1 cellular context compared by ENCODE assay signal in the genomic region with DNA sequence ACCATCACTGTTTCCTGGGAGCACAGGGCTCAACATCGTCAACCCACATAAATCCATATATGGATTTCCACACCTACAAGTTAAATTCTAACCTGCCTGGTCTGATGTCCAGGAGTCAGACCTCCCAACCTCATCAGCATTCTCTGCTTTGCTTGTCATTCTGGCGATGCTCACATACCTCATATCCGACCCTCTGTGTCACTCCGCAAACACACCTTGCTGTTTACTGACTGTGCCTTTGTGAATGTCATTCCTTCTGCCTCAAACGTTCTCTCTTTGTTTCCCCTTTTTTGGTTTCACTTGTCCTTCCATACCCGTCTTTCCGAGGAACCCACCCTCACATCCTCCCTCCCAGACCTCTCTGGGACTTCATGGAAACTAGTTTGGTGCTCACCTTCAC.
A peak's percentile ranks its signal among the peaks of the same experiment; 100 is the strongest.
TF ChIP-seq lines count a peak whose summit lies in the region.

No MANE protein-coding gene starts in this region.

TF ChIP-seq in HepG2, 621 proteins besides CTCF, POLR2A, EP300 and RAD21 (continued from another document):
- TF ChIP-seq CREB1 (IDR thresholded peaks at IDR 0.05), result peak; percentile 36; the same call in 1 of the 2 replicates
- no peak; the same call in 1 of the 2 replicates for TF ChIP-seq CREB1 (CRISPR knock-in tag; IDR thresholded peaks at IDR 0.05)
- no peak for TF ChIP-seq ZSCAN29 (CRISPR knock-in tag; conservative IDR thresholded peaks at IDR 0.05)
- no peak for TF ChIP-seq ZNF329 (CRISPR knock-in tag; IDR thresholded peaks at IDR 0.05; ENCODE audit: low read depth)
- 0 out of 2 replicates have a peak, but pooled peaks have one; percentile 10 for TF ChIP-seq CBX5 (CRISPR knock-in tag; IDR thresholded peaks at IDR 0.05; ENCODE audit: borderline replicate concordance)
- no peak for TF ChIP-seq PAWR (CRISPR knock-in tag; IDR thresholded peaks at IDR 0.05; ENCODE audit: borderline replicate concordance)
- no peak for TF ChIP-seq ZNF17 (CRISPR knock-in tag; IDR thresholded peaks at IDR 0.05)
- no peak for TF ChIP-seq ZNF816 (CRISPR knock-in tag; IDR thresholded peaks at IDR 0.05; ENCODE audit: borderline replicate concordance)
- TF ChIP-seq, protein P1, sequence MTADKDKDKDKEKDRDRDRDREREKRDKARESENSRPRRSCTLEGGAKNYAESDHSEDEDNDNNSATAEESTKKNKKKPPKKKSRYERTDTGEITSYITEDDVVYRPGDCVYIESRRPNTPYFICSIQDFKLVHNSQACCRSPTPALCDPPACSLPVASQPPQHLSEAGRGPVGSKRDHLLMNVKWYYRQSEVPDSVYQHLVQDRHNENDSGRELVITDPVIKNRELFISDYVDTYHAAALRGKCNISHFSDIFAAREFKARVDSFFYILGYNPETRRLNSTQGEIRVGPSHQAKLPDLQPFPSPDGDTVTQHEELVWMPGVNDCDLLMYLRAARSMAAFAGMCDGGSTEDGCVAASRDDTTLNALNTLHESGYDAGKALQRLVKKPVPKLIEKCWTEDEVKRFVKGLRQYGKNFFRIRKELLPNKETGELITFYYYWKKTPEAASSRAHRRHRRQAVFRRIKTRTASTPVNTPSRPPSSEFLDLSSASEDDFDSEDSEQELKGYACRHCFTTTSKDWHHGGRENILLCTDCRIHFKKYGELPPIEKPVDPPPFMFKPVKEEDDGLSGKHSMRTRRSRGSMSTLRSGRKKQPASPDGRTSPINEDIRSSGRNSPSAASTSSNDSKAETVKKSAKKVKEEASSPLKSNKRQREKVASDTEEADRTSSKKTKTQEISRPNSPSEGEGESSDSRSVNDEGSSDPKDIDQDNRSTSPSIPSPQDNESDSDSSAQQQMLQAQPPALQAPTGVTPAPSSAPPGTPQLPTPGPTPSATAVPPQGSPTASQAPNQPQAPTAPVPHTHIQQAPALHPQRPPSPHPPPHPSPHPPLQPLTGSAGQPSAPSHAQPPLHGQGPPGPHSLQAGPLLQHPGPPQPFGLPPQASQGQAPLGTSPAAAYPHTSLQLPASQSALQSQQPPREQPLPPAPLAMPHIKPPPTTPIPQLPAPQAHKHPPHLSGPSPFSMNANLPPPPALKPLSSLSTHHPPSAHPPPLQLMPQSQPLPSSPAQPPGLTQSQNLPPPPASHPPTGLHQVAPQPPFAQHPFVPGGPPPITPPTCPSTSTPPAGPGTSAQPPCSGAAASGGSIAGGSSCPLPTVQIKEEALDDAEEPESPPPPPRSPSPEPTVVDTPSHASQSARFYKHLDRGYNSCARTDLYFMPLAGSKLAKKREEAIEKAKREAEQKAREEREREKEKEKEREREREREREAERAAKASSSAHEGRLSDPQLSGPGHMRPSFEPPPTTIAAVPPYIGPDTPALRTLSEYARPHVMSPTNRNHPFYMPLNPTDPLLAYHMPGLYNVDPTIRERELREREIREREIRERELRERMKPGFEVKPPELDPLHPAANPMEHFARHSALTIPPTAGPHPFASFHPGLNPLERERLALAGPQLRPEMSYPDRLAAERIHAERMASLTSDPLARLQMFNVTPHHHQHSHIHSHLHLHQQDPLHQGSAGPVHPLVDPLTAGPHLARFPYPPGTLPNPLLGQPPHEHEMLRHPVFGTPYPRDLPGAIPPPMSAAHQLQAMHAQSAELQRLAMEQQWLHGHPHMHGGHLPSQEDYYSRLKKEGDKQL (CRISPR knock-in tag; IDR thresholded peaks at IDR 0.05; ENCODE audit: low read depth), result no peak
- no peak for TF ChIP-seq ZFAT (CRISPR knock-in tag; conservative IDR thresholded peaks at IDR 0.05)
- TF ChIP-seq, protein P2, sequence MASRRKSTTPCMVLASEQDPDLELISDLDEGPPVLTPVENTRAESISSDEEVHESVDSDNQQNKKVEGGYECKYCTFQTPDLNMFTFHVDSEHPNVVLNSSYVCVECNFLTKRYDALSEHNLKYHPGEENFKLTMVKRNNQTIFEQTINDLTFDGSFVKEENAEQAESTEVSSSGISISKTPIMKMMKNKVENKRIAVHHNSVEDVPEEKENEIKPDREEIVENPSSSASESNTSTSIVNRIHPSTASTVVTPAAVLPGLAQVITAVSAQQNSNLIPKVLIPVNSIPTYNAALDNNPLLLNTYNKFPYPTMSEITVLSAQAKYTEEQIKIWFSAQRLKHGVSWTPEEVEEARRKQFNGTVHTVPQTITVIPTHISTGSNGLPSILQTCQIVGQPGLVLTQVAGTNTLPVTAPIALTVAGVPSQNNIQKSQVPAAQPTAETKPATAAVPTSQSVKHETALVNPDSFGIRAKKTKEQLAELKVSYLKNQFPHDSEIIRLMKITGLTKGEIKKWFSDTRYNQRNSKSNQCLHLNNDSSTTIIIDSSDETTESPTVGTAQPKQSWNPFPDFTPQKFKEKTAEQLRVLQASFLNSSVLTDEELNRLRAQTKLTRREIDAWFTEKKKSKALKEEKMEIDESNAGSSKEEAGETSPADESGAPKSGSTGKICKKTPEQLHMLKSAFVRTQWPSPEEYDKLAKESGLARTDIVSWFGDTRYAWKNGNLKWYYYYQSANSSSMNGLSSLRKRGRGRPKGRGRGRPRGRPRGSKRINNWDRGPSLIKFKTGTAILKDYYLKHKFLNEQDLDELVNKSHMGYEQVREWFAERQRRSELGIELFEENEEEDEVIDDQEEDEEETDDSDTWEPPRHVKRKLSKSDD (CRISPR knock-in tag; IDR thresholded peaks at IDR 0.05; ENCODE audit: low read depth), result no peak
- TF ChIP-seq ZNF3 (CRISPR knock-in tag; IDR thresholded peaks at IDR 0.05), result no peak
